In the genomic region with DNA sequence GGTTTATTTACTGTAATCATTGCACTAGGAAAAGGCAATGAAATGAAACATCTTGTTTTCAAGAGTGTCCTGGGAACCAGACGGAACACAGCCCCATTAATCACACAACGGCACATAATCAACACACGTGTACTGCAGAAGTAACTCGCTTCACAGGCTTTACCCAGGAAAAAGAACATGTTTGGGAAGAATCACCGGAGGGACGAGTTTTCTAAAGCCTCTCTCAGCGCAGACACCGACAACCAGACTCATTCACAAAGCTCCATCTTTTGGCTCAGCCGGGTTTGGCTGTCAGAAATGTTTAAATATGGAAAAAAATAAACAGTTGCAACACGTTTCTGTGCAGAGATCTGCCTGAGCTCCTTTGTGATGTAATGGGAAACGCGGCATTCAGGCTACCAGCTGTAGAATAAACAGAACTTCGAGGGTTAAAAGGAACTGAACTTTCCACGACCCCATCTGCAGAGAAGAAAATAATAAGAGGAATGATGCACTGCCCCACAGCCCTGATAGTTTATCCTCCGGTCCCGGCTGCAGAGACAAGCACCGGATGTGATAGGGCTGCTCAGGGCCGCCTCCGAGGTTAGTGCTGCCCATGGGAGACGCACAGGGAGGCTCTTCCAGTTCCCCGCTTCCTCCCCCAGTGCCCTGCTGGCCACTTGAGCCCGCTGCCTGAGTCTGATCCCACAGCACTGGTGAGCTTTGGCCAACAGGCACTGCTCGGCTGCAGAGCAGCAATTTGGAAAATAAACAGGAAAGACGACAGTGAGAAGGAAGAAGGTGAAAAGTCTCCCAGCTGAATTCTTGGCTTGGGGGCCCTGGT, we compare ENCODE assay signal across 8 cellular contexts.
A peak's percentile ranks its signal among the peaks of the same experiment; 100 is the strongest.
DNase-seq lines count a peak whose midpoint lies in the region; ATAC-seq and TF ChIP-seq lines count a peak whose summit lies in the region.

No MANE protein-coding gene starts in this region.

- peaks cover 15% of the 10 kb centered on the region for H3K36me3 Mint-ChIP-seq in type B pancreatic cell

- ATAC-seq in lung (ENCODE audit: insufficient read depth, low FRiP score) (peak; percentile 55), GM21526 (IDR thresholded peaks at IDR 0.05; ENCODE audit: low FRiP score, unreplicated experiment) (no peak)

- no peaks in the 10 kb centered on the region for H3K9me3 Mint-ChIP-seq in type B pancreatic cell

- H3K9ac ChIP-seq in mesendoderm (ENCODE audit: low read length): no peak overlapping the region

- peaks cover 72% of the 10 kb centered on the region for H3K4me1 Mint-ChIP-seq in type B pancreatic cell (ENCODE audit: unreplicated experiment)

- no peak overlapping the region for H2BK15ac ChIP-seq in mesendoderm (replicated peaks; ENCODE audit: low read depth)

- TF ChIP-seq CTCF in lung (IDR thresholded peaks at IDR 0.05; ENCODE audit: control extremely low read depth, extremely low read depth) (no peak), type B pancreatic cell (conservative IDR thresholded peaks at IDR 0.05) (no peak)

- H3K9me3 ChIP-seq in lung (ENCODE audit: control insufficient read depth in 2 of 2, insufficient read depth in 1 of 2, low read length in 1 of 2): no peaks in the 10 kb centered on the region

- H3K4me2 ChIP-seq in mesendoderm (ENCODE audit: low read length): no peak overlapping the region

- peak; percentile 56 for DNase-seq in SIG-M5 treated with dmso at 0.1 percent for 504 hours (lab: John Stamatoyannopoulos, UW; ENCODE audit: unreplicated experiment)
- DNase-seq in SIG-M5 (lab: John Stamatoyannopoulos, UW): no peak
- DNase-seq in dermis blood vessel endothelial cell: peak; percentile 96
- DNase-seq in lung (ENCODE audit: low spot score): peak; percentile 55
- no peak for DNase-seq in type B pancreatic cell (ENCODE audit: extremely low spot score, unreplicated experiment)
- DNase-seq in mesendoderm: no peak
- no peak for DNase-seq in SK-N-DZ (ENCODE audit: low spot score)

- H2BK5ac ChIP-seq in mesendoderm (ENCODE audit: low read length): no peak overlapping the region

- no peaks in the 10 kb centered on the region for H3K27me3 ChIP-seq in lung (ENCODE audit: control insufficient read depth, insufficient read depth)
- no peaks in the 10 kb centered on the region for H3K27me3 ChIP-seq in mesendoderm (ENCODE audit: insufficient read depth, low read length, poor library complexity)

- H3K4me1 ChIP-seq in lung (ENCODE audit: control insufficient read depth in 2 of 2, insufficient read depth in 2 of 2, low read length in 2 of 2) (peaks cover 41 to 49% of the 10 kb centered on the region in 2 donors), mesendoderm (ENCODE audit: control insufficient read depth, low read depth, low read length) (peaks cover 2% of the 10 kb centered on the region)

- no peak overlapping the region for H4K5ac ChIP-seq in mesendoderm (ENCODE audit: low read length)

- H3K79me1 ChIP-seq in mesendoderm (ENCODE audit: low read length): no peaks in the 10 kb centered on the region

- H3K4me3 ChIP-seq in lung: no peak overlapping the region
- H3K4me3 ChIP-seq in mesendoderm (ENCODE audit: low read length): no peak overlapping the region

- no peak overlapping the region for H3K56ac ChIP-seq in mesendoderm (ENCODE audit: low read length)

- 27 to 35% methylated on average over 24 of the region's 24 CpGs for WGBS in lung, 2 donors
- WGBS in mesendoderm (ENCODE audit: extremely low coverage, insufficient coverage, low lambda C conversion rate): no CpG with 5 or more reads among the region's 24 CpGs

- no peak overlapping the region for H2AK5ac ChIP-seq in mesendoderm (ENCODE audit: low read length)

- no peak overlapping the region for H2BK120ac ChIP-seq in mesendoderm (ENCODE audit: low read depth, low read length)

- no peak overlapping the region for H3K18ac ChIP-seq in mesendoderm (ENCODE audit: low read length)

- H3K36me3 ChIP-seq in lung (ENCODE audit: control insufficient read depth in 2 of 2, insufficient read depth in 2 of 2, low read length in 2 of 2): peaks cover 0 to 6% of the 10 kb centered on the region in 2 donors
- H3K36me3 ChIP-seq in mesendoderm (ENCODE audit: control insufficient read depth, insufficient read depth, low read length): no peaks in the 10 kb centered on the region

- peak overlapping the region; percentile 83 for H3K27ac Mint-ChIP-seq in type B pancreatic cell

- H3K4ac ChIP-seq in mesendoderm (ENCODE audit: low read depth, low read length): no peak overlapping the region

- peak overlapping the region; percentile 80 for H3K4me3 Mint-ChIP-seq in type B pancreatic cell

- H3K23ac ChIP-seq in mesendoderm (ENCODE audit: low read length): no peak overlapping the region

- H3K27ac ChIP-seq in lung (ENCODE audit: low read depth in 1 of 2, low read length in 1 of 2): peak overlapping the region; percentile 90 to 91
- H3K27ac ChIP-seq in mesendoderm (ENCODE audit: low read depth, low read length): no peak overlapping the region

- H3K79me2 ChIP-seq in mesendoderm (ENCODE audit: control insufficient read depth, insufficient read depth, low read length): no peaks in the 10 kb centered on the region

- no peak overlapping the region for H4K8ac ChIP-seq in mesendoderm (ENCODE audit: low read depth, low read length)

- no peaks in the 10 kb centered on the region for H3K27me3 Mint-ChIP-seq in type B pancreatic cell

Comparison
In these comparisons a context has a peak if more than half of its experiments do, and no peak if none do; other contexts are left out.
1. DNase-seq: peak in SIG-M5 treated with dmso at 0.1 percent for 504 hours (single experiment), dermis blood vessel endothelial cell (single experiment) and lung (single experiment); none in SIG-M5 (single experiment), type B pancreatic cell (single experiment), mesendoderm (single experiment) and SK-N-DZ (single experiment).